In genomic region chr19:41263850-41264580, GRCh38 we compare ENCODE assay signal across 1 cellular context.
A peak's percentile ranks its signal among the peaks of the same experiment; 100 is the strongest.
TF ChIP-seq lines count a peak whose summit lies in the region.

TSS of gene HNRNPUL1 (plus strand) at chr19:41264372. CDS start at chr19:41264504, 132 bp downstream.

TF ChIP-seq in K562, 482 proteins besides CTCF, POLR2A, EP300 and RAD21 (continued from another document):
- peak; percentile 99 for TF ChIP-seq TRIM25 (IDR thresholded peaks at IDR 0.05; ENCODE audit: borderline replicate concordance)
- peak; percentile 69 for TF ChIP-seq ETV1 (tag; conservative IDR thresholded peaks at IDR 0.05; ENCODE audit: low read depth)
- peak; percentile 75; the same call in 1 of the 2 replicates for TF ChIP-seq ZNF583 (CRISPR knock-in tag; IDR thresholded peaks at IDR 0.05)
- TF ChIP-seq RUNX1 (IDR thresholded peaks at IDR 0.05; ENCODE audit: low read depth): no peak
- TF ChIP-seq ZNF165 (CRISPR knock-in tag; IDR thresholded peaks at IDR 0.05; ENCODE audit: borderline replicate concordance): no peak
- peak; percentile 66 for TF ChIP-seq ZNF766 (CRISPR knock-in tag; conservative IDR thresholded peaks at IDR 0.05)
- peak; percentile 93 for TF ChIP-seq MGA (IDR thresholded peaks at IDR 0.05)
- no peak for TF ChIP-seq ELK3 (CRISPR knock-in tag; IDR thresholded peaks at IDR 0.05)
- peak; percentile 84; the same call in 1 of the 2 replicates for TF ChIP-seq E2F3 (CRISPR knock-in tag; IDR thresholded peaks at IDR 0.05)
- peak; percentile 79 to 88 for TF ChIP-seq MNT (conservative IDR thresholded peaks at IDR 0.05)
- no peak for TF ChIP-seq HDAC2 (IDR thresholded peaks at IDR 0.05)
- TF ChIP-seq NFYB (IDR thresholded peaks at IDR 0.05; ENCODE audit: extremely low read depth, insufficient read length): peak; percentile 97
- peak; percentile 24 for TF ChIP-seq HNRNPK (IDR thresholded peaks at IDR 0.05; ENCODE audit: low read depth, low read length, poor library complexity, severe bottlenecking)
- TF ChIP-seq SP2 (IDR thresholded peaks at IDR 0.05; ENCODE audit: extremely low read depth, low read depth, low read length, poor library complexity, severe bottlenecking): peak; percentile 75
- peak; percentile 83 for TF ChIP-seq ELF1 (tag; IDR thresholded peaks at IDR 0.05)
- no peak for TF ChIP-seq MXD1 (CRISPR knock-in tag; IDR thresholded peaks at IDR 0.05; ENCODE audit: borderline replicate concordance, poor library complexity, severe bottlenecking)
- TF ChIP-seq POLR3A (IDR thresholded peaks at IDR 0.05; ENCODE audit: borderline replicate concordance, extremely low read depth, insufficient read depth, insufficient read length): no peak
- TF ChIP-seq NUFIP1 (IDR thresholded peaks at IDR 0.05; ENCODE audit: partially characterized antibody): no peak
- peak; percentile 21 for TF ChIP-seq SMAD1 (IDR thresholded peaks at IDR 0.05; ENCODE audit: low read depth, low read length, partially characterized antibody)
- 0 out of 2 replicates have a peak, but pooled peaks have one; percentile 79 for TF ChIP-seq FOXK1 (CRISPR knock-in tag; IDR thresholded peaks at IDR 0.05; ENCODE audit: borderline replicate concordance)
- no peak for TF ChIP-seq SLC30A9 (CRISPR knock-in tag; IDR thresholded peaks at IDR 0.05)
- TF ChIP-seq SREBF2 (CRISPR knock-in tag; IDR thresholded peaks at IDR 0.05): no peak
- 0 out of 2 replicates have a peak, but pooled peaks have one; percentile 29 for TF ChIP-seq SIN3B (IDR thresholded peaks at IDR 0.05; ENCODE audit: low read depth)
- peak; percentile 70 for TF ChIP-seq TBP (optimal IDR thresholded peaks at IDR 0.05; ENCODE audit: low read depth, low read length)
- no peak for TF ChIP-seq HNRNPL (IDR thresholded peaks at IDR 0.05; ENCODE audit: low read depth, low read length)
- no peak for TF ChIP-seq KLF13 (tag; IDR thresholded peaks at IDR 0.05; ENCODE audit: borderline replicate concordance, low read depth)
- no peak for TF ChIP-seq ZNF785 (CRISPR knock-in tag; IDR thresholded peaks at IDR 0.05)
- TF ChIP-seq ZNF311 (CRISPR knock-in tag; IDR thresholded peaks at IDR 0.05): 0 out of 2 replicates have a peak, but pooled peaks have one; percentile 27
- no peak for TF ChIP-seq MAFF (IDR thresholded peaks at IDR 0.05; ENCODE audit: low read length)
- TF ChIP-seq ZNF444 (CRISPR knock-in tag; IDR thresholded peaks at IDR 0.05): no peak
- TF ChIP-seq SREBF1 (IDR thresholded peaks at IDR 0.05; ENCODE audit: borderline replicate concordance, low read depth, low read length): no peak
- peak; percentile 93 for TF ChIP-seq PKNOX1 (IDR thresholded peaks at IDR 0.05)
- no peak for TF ChIP-seq CGGBP1 (CRISPR knock-in tag; IDR thresholded peaks at IDR 0.05)
